In genomic region chr1:239274242-239274830, GRCh38 we compare ENCODE assay signal across 23 cellular contexts.
"Had no signal": no experiment of that assay in that cellular context is flagged by ENCODE, and none has a peak within 500 bp of the region (broad histone marks: within the 10 kb centered on the region; RNA-seq: fewer than 3 reads in every experiment).

No MANE protein-coding gene starts in this region.

- H3K9me3 Mint-ChIP-seq: activated CD4-positive, alpha-beta memory T cell treated with anti-CD3 and anti-CD28 coated beads for 36 hours had no signal

- H3K9me3 ChIP-seq: body of pancreas, mucosa of descending colon, prostate gland, right atrium auricular region, suprapubic skin, transverse colon, vagina had no signal

- DNase-seq: activated B cell treated with CpG ODN at 0.5 μM for 24 hours; activated CD4-positive, alpha-beta memory T cell treated with anti-CD3 and anti-CD28 coated beads for 36 hours; activated CD4-positive, alpha-beta T cell treated with anti-CD3 and anti-CD28 coated beads for 4 hours; activated CD8-positive, alpha-beta memory T cell treated with anti-CD3 and anti-CD28 coated beads, Interleukin-2, amount 10 ng/mL, durations not matched to agents 7 days and 5 days; activated naive CD4-positive, alpha-beta T cell; activated naive CD8-positive, alpha-beta T cell treated with anti-CD3 and anti-CD28 coated beads for 36 hours; amygdala; body of pancreas; caudate nucleus; mesenchymal stem cell; mucosa of descending colon; naive thymus-derived CD8-positive, alpha-beta T cell; small intestine; stimulated activated CD4-positive, alpha-beta T cell treated with anti-CD3 and anti-CD28 coated beads, Interleukin-15, amount 100 ng/mL, for 24 hours; stimulated activated CD4-positive, alpha-beta T cell treated with anti-CD3 and anti-CD28 coated beads, Interleukin-4, amount 100 ng/mL, for 1 hour; stimulated activated naive CD8-positive, alpha-beta T cell treated with anti-CD3 and anti-CD28 coated beads, Interleukin-15, amount 100 ng/mL, for 72 hours; transverse colon had no signal

- H3K36me3 ChIP-seq: prostate gland, right atrium auricular region, suprapubic skin, transverse colon, vagina had no signal

- H3K27ac Mint-ChIP-seq: activated B cell treated with CpG ODN at 0.5 μM for 24 hours; activated CD4-positive, alpha-beta memory T cell treated with anti-CD3 and anti-CD28 coated beads for 36 hours; activated CD8-positive, alpha-beta memory T cell treated with anti-CD3 and anti-CD28 coated beads, Interleukin-2, amount 10 ng/mL, durations not matched to agents 7 days and 5 days; activated naive CD8-positive, alpha-beta T cell treated with anti-CD3 and anti-CD28 coated beads for 36 hours; activated T-helper 17 cell treated with anti-CD3 and anti-CD28 coated beads, Interleukin-2, amount 50 U/mL, for 72 hours; naive thymus-derived CD8-positive, alpha-beta T cell; stimulated activated naive CD8-positive, alpha-beta T cell treated with anti-CD3 and anti-CD28 coated beads, Interleukin-15, amount 100 ng/mL, for 72 hours had no signal

- H3K4me3 ChIP-seq: body of pancreas, mucosa of descending colon, prostate gland, right atrium auricular region, suprapubic skin, transverse colon, vagina had no signal

- H3K4me3 Mint-ChIP-seq: activated B cell treated with CpG ODN at 0.5 μM for 24 hours; activated CD4-positive, alpha-beta memory T cell treated with anti-CD3 and anti-CD28 coated beads for 36 hours; activated CD8-positive, alpha-beta memory T cell treated with anti-CD3 and anti-CD28 coated beads, Interleukin-2, amount 10 ng/mL, durations not matched to agents 7 days and 5 days; activated naive CD8-positive, alpha-beta T cell treated with anti-CD3 and anti-CD28 coated beads for 36 hours; activated T-helper 17 cell treated with anti-CD3 and anti-CD28 coated beads, Interleukin-2, amount 50 U/mL, for 72 hours; naive thymus-derived CD8-positive, alpha-beta T cell; stimulated activated naive CD8-positive, alpha-beta T cell treated with anti-CD3 and anti-CD28 coated beads, Interleukin-15, amount 100 ng/mL, for 72 hours had no signal

- H3K27me3 Mint-ChIP-seq: activated B cell treated with CpG ODN at 0.5 μM for 24 hours; activated CD4-positive, alpha-beta memory T cell treated with anti-CD3 and anti-CD28 coated beads for 36 hours; activated CD8-positive, alpha-beta memory T cell treated with anti-CD3 and anti-CD28 coated beads, Interleukin-2, amount 10 ng/mL, durations not matched to agents 7 days and 5 days; activated naive CD8-positive, alpha-beta T cell treated with anti-CD3 and anti-CD28 coated beads for 36 hours; stimulated activated naive CD8-positive, alpha-beta T cell treated with anti-CD3 and anti-CD28 coated beads, Interleukin-15, amount 100 ng/mL, for 72 hours had no signal

- H3K27ac ChIP-seq: body of pancreas, prostate gland, right atrium auricular region, suprapubic skin, transverse colon, vagina had no signal

- ATAC-seq: activated CD8-positive, alpha-beta memory T cell treated with anti-CD3 and anti-CD28 coated beads, Interleukin-2, amount 10 ng/mL, durations not matched to agents 7 days and 5 days; activated T-helper 17 cell treated with anti-CD3 and anti-CD28 coated beads, Interleukin-2, amount 50 U/mL, for 72 hours; body of pancreas; mucosa of descending colon; naive thymus-derived CD8-positive, alpha-beta T cell; stimulated activated naive CD8-positive, alpha-beta T cell treated with anti-CD3 and anti-CD28 coated beads, Interleukin-15, amount 100 ng/mL, for 72 hours had no signal

- H3K36me3 Mint-ChIP-seq: activated CD4-positive, alpha-beta memory T cell treated with anti-CD3 and anti-CD28 coated beads for 36 hours; activated CD8-positive, alpha-beta memory T cell treated with anti-CD3 and anti-CD28 coated beads, Interleukin-2, amount 10 ng/mL, durations not matched to agents 7 days and 5 days; activated naive CD8-positive, alpha-beta T cell treated with anti-CD3 and anti-CD28 coated beads for 36 hours; naive thymus-derived CD8-positive, alpha-beta T cell had no signal

- H3K4me1 ChIP-seq: body of pancreas, prostate gland, right atrium auricular region, suprapubic skin, transverse colon, vagina had no signal

- FAIRE-seq: small intestine, TTC549 had no signal

- H3K4me1 Mint-ChIP-seq: activated B cell treated with CpG ODN at 0.5 μM for 24 hours; activated CD8-positive, alpha-beta memory T cell treated with anti-CD3 and anti-CD28 coated beads, Interleukin-2, amount 10 ng/mL, durations not matched to agents 7 days and 5 days; activated naive CD8-positive, alpha-beta T cell treated with anti-CD3 and anti-CD28 coated beads for 36 hours; activated T-helper 17 cell treated with anti-CD3 and anti-CD28 coated beads, Interleukin-2, amount 50 U/mL, for 72 hours; naive thymus-derived CD8-positive, alpha-beta T cell; stimulated activated naive CD8-positive, alpha-beta T cell treated with anti-CD3 and anti-CD28 coated beads, Interleukin-15, amount 100 ng/mL, for 72 hours had no signal

- H3K27me3 ChIP-seq: body of pancreas, right atrium auricular region, suprapubic skin, transverse colon, vagina had no signal
